23 cellular contexts compared by ENCODE assay signal in the genomic region with DNA sequence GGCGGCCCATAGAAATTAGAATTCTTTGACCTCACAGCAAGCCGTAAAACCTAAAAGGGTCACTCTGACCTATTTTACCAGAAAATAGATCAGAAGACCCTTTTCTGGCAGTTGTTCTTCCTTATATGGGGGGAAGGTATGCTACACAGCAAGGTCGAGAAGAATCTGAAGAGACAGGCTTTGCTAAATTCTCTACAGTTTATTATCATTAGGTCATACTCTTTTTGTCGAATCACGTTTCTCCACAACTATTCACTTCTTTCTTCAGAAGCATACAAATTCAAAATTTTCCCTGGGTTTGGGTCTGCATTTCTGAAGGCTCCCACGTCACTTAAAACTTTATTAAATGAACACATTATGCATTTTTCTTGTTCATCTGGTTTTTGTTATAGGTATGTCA.
A peak's percentile ranks its signal among the peaks of the same experiment; 100 is the strongest.
DNase-seq lines count a peak whose midpoint lies in the region; ATAC-seq and TF ChIP-seq lines count a peak whose summit lies in the region.
"Had no signal": no experiment of that assay in that cellular context is flagged by ENCODE, and none has a peak within 500 bp of the region (broad histone marks: within the 10 kb centered on the region; RNA-seq: fewer than 3 reads in every experiment).

No MANE protein-coding gene starts in this region.

- H3K79me2 ChIP-seq in hepatocyte (no peaks in the 10 kb centered on the region), trophoblast cell (ENCODE audit: control insufficient read depth, insufficient read depth, low read length, poor library complexity) (no peaks in the 10 kb centered on the region)

- H2BK5ac ChIP-seq in trophoblast cell (ENCODE audit: low read depth, low read length, poor library complexity) = no peak overlapping the region

- H3K23ac ChIP-seq in trophoblast cell (ENCODE audit: low read length) = no peak overlapping the region

- H4K8ac ChIP-seq in trophoblast cell (ENCODE audit: low read depth, low read length) = no peak overlapping the region

- no peak overlapping the region for H3K4me2 ChIP-seq in hepatocyte
- no peak overlapping the region for H3K4me2 ChIP-seq in trophoblast cell (ENCODE audit: low read length)
- H3K4me2 ChIP-seq: A549; BLaER1 treated with 17β-estradiol and CSF1 and Interleukin-3, amounts not matched to agents 10 nM and 100 nM; GM23338 had no signal

- peak overlapping the region; percentile 13 for H4K91ac ChIP-seq in trophoblast cell (ENCODE audit: low read depth, low read length)

- 80% methylated on average over 6 of the region's 6 CpGs for WGBS in hepatocyte (ENCODE audit: low lambda C conversion rate, missing lambda C conversion rate)
- WGBS in trophoblast cell (ENCODE audit: extremely low coverage, insufficient coverage, insufficient read length) = no CpG with 5 or more reads among the region's 6 CpGs

- no peak overlapping the region for H3K4ac ChIP-seq in trophoblast cell (ENCODE audit: low read depth, low read length)

- H3K9me3 ChIP-seq in hepatocyte (ENCODE audit: low read depth) (no peaks in the 10 kb centered on the region), trophoblast cell (ENCODE audit: insufficient read depth, low read depth, low read length) (no peaks in the 10 kb centered on the region), colonic mucosa (no peaks in the 10 kb centered on the region)
- H3K9me3 ChIP-seq: A549; BE2C; BLaER1 treated with 17β-estradiol and CSF1 and Interleukin-3, amounts not matched to agents 10 nM and 100 nM; HAP-1 had no signal

- H4K20me1 ChIP-seq in hepatocyte (ENCODE audit: insufficient read depth, poor library complexity, severe bottlenecking) = no peaks in the 10 kb centered on the region
- H4K20me1 ChIP-seq: BLaER1 treated with 17β-estradiol and CSF1 and Interleukin-3, amounts not matched to agents 10 nM and 100 nM had no signal

- no peak overlapping the region for H3K14ac ChIP-seq in trophoblast cell (ENCODE audit: low read length)

- no peak overlapping the region for H2AFZ ChIP-seq in hepatocyte
- H2AFZ ChIP-seq in trophoblast cell (ENCODE audit: insufficient read depth, low read length, poor library complexity) = no peak overlapping the region
- H2AFZ ChIP-seq: GM23338 had no signal

- H3K27ac ChIP-seq in hepatocyte (peak overlapping the region; percentile 29), trophoblast cell (ENCODE audit: low read depth, low read length) (no peak overlapping the region), colonic mucosa (no peak overlapping the region)
- H3K27ac ChIP-seq: A549; BLaER1 treated with 17β-estradiol and CSF1 and Interleukin-3, amounts not matched to agents 10 nM and 100 nM had no signal

- H4K12ac ChIP-seq in trophoblast cell (ENCODE audit: low read depth, low read length) = no peak overlapping the region

- H3K9me2 ChIP-seq in hepatocyte (replicated peaks; ENCODE audit: insufficient read depth) = no peaks in the 10 kb centered on the region

- H2BK12ac ChIP-seq in trophoblast cell (ENCODE audit: low read length) = no peak overlapping the region

- intact Hi-C loops in colonic mucosa (cut with DNase I) = no loop called here

- no peak overlapping the region for H3K18ac ChIP-seq in trophoblast cell (ENCODE audit: low read length)

- no peak overlapping the region for H3K4me3 ChIP-seq in hepatocyte
- no peak overlapping the region for H3K4me3 ChIP-seq in trophoblast cell (ENCODE audit: low read depth, low read length)
- H3K4me3 ChIP-seq in colonic mucosa = no peak overlapping the region
- H3K4me3 ChIP-seq: A549; BLaER1 treated with 17β-estradiol and CSF1 and Interleukin-3, amounts not matched to agents 10 nM and 100 nM; GM12878; GM23338; HAP-1 had no signal

- peak; percentile 18 for DNase-seq in SK-N-DZ (ENCODE audit: low spot score)
- DNase-seq in hepatocyte (ENCODE audit: low spot score) = no peak
- peak in 1 of 2 donors; percentile 75 for DNase-seq in trophoblast cell
- no peak for DNase-seq in T1000 (lab: John Stamatoyannopoulos, UW)
- DNase-seq in colonic mucosa = no peak
- DNase-seq: 8988T; ACHN; AML-193; BE2C; CD4-positive, alpha-beta T cell; CD8-positive, alpha-beta memory T cell; DMS 273 treated with DMSO at 0.1 percent for 48 hours; DMS79; EL; GDM1; HFFc6 had no signal

- H3K27me3 ChIP-seq in hepatocyte (no peaks in the 10 kb centered on the region), trophoblast cell (ENCODE audit: insufficient read depth, low read length) (no peaks in the 10 kb centered on the region), colonic mucosa (no peaks in the 10 kb centered on the region)
- H3K27me3 ChIP-seq: BE2C; BLaER1 treated with 17β-estradiol and CSF1 and Interleukin-3, amounts not matched to agents 10 nM and 100 nM had no signal

- H3K9ac ChIP-seq in trophoblast cell (ENCODE audit: low read length) = no peak overlapping the region
- H3K9ac ChIP-seq in colonic mucosa (ENCODE audit: low read depth in 2 of 2, low read length in 2 of 2) = no peak overlapping the region
- H3K9ac ChIP-seq: BLaER1 treated with 17β-estradiol and CSF1 and Interleukin-3, amounts not matched to agents 10 nM and 100 nM had no signal

- H3K36me3 ChIP-seq in hepatocyte (replicated peaks; ENCODE audit: insufficient read depth, low read depth) (no peaks in the 10 kb centered on the region), trophoblast cell (ENCODE audit: control insufficient read depth in 1 of 2, insufficient read depth in 2 of 2, low read length in 2 of 2) (no peaks in the 10 kb centered on the region), colonic mucosa (no peaks in the 10 kb centered on the region)
- H3K36me3 ChIP-seq: BE2C; BLaER1 treated with 17β-estradiol and CSF1 and Interleukin-3, amounts not matched to agents 10 nM and 100 nM; HAP-1 had no signal

- H3K79me1 ChIP-seq in trophoblast cell (ENCODE audit: low read length) = peaks cover 2% of the 10 kb centered on the region

- no peak overlapping the region for H2AK5ac ChIP-seq in trophoblast cell (ENCODE audit: low read length)

- H3K4me1 ChIP-seq in hepatocyte (ENCODE audit: insufficient read depth) (no peaks in the 10 kb centered on the region), trophoblast cell (ENCODE audit: control insufficient read depth in 1 of 2, insufficient read depth in 2 of 2, low read length in 2 of 2) (no peaks in the 10 kb centered on the region), colonic mucosa (no peaks in the 10 kb centered on the region)
- H3K4me1 ChIP-seq: A549; BE2C; BLaER1 treated with 17β-estradiol and CSF1 and Interleukin-3, amounts not matched to agents 10 nM and 100 nM; HAP-1 had no signal

- TF ChIP-seq CTCF in hepatocyte (IDR thresholded peaks at IDR 0.05; ENCODE audit: poor library complexity) (no peak), colonic mucosa (IDR thresholded peaks at IDR 0.05) (no peak)

- no peak overlapping the region for H2BK120ac ChIP-seq in trophoblast cell (ENCODE audit: insufficient read depth, low read length, poor library complexity)

- ATAC-seq in HG02970 (IDR thresholded peaks at IDR 0.05; ENCODE audit: low FRiP score, unreplicated experiment) (no peak), GM21576 (IDR thresholded peaks at IDR 0.05; ENCODE audit: unreplicated experiment) (no peak)
- ATAC-seq: A549, GM12878, GM23338 had no signal
